9 cellular contexts compared by ENCODE assay signal in the genomic region with DNA sequence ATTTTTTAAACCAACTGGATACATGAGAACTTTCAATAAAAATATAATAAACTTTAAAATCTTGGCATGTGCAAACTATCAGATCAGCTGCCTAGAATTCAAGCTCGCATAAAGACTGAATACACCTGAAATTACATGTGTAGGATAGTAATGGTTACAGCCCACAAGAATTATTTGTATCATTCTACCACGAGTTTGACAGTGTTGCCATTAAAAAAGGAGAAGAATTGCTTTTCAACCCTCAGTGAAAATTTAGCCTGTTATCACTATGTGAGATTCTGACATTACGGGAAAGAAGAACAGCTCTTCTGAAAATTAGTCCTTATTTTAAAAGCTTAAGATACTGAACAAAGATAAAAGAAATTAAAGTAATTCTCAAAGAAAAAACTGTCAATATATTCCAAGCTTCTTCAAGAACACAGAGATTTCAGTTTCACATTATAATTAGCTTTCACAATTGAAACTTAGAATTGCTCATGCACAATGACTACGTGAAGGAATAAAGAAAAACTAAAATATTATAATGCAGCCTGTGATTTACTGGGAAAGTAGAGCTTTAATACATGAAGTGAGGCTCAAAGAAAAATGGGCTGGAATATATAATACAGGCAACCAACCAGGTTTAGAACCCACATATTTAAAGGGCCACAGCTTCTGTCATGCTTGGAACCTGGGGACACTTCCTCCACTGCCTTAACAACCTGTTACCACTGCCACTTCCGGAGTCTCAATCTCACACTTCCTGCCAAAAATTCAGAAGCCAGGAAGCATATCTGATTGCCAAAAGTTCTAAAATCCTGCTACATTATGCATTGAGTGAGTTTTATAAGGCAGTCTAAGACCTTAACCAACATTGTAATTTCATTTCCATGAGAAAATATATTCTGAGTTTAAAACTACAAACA. TPM values are rescaled to one million over a fixed set of nuclear protein-coding genes. Genes with fewer than 3 reads are reported as not detected.
A peak's percentile ranks its signal among the peaks of the same experiment; 100 is the strongest.
DNase-seq lines count a peak whose midpoint lies in the region; ATAC-seq and TF ChIP-seq lines count a peak whose summit lies in the region.
"Had no signal": no experiment of that assay in that cellular context is flagged by ENCODE, and none has a peak within 500 bp of the region (broad histone marks: within the 10 kb centered on the region; RNA-seq: fewer than 3 reads in every experiment).

No MANE protein-coding gene starts in this region.

- 92 to 95% methylated on average over 3 to 5 of the region's 5 CpGs for WGBS in endodermal cell (ENCODE audit: insufficient coverage in 1 of 2, insufficient read length in 1 of 2), 2 experiments
- WGBS in suprapubic skin: 63% methylated on average over 5 of the region's 5 CpGs
- WGBS in gastroesophageal sphincter (ENCODE audit: low coverage in 1 of 2), 2 donors: 58 to 62% methylated on average over 5 of the region's 5 CpGs

- H3K27me3 ChIP-seq in KMS-11 (ENCODE audit: insufficient read depth, low read depth): no peaks in the 10 kb centered on the region
- no peaks in the 10 kb centered on the region for H3K27me3 ChIP-seq in endodermal cell (ENCODE audit: control insufficient read depth, insufficient read depth, low read length, poor library complexity, severe bottlenecking)
- no peaks in the 10 kb centered on the region for H3K27me3 ChIP-seq in suprapubic skin
- no peaks in the 10 kb centered on the region for H3K27me3 ChIP-seq in gastroesophageal sphincter
- H3K27me3 ChIP-seq: uterus had no signal

- peak overlapping the region; percentile 43 for H3K4me2 ChIP-seq in KMS-11

- H3K36me3 ChIP-seq in KMS-11 (ENCODE audit: insufficient read depth): no peaks in the 10 kb centered on the region
- H3K36me3 ChIP-seq in endodermal cell (ENCODE audit: control insufficient read depth, insufficient read depth, low read length): peaks cover 5% of the 10 kb centered on the region
- H3K36me3 ChIP-seq in suprapubic skin: no peaks in the 10 kb centered on the region
- no peaks in the 10 kb centered on the region for H3K36me3 ChIP-seq in gastroesophageal sphincter
- H3K36me3 ChIP-seq: uterus had no signal

- no peak for TF ChIP-seq EP300 in suprapubic skin (IDR thresholded peaks at IDR 0.05)
- TF ChIP-seq EP300 in gastroesophageal sphincter (IDR thresholded peaks at IDR 0.05): no peak

- no peaks in the 10 kb centered on the region for H3K9me3 ChIP-seq in endodermal cell (ENCODE audit: control insufficient read depth, low read length)
- H3K9me3 ChIP-seq in suprapubic skin: no peaks in the 10 kb centered on the region
- no peaks in the 10 kb centered on the region for H3K9me3 ChIP-seq in gastroesophageal sphincter
- H3K9me3 ChIP-seq: uterus had no signal

- no peak overlapping the region for H3K4me3 ChIP-seq in KMS-11 (IDR thresholded peaks at IDR 0.05; ENCODE audit: insufficient read depth, low read depth, low read length)
- no peak overlapping the region for H3K4me3 ChIP-seq in endodermal cell (ENCODE audit: low read length)
- H3K4me3 ChIP-seq in suprapubic skin: no peak overlapping the region
- H3K4me3 ChIP-seq in gastroesophageal sphincter: no peak overlapping the region
- H3K4me3 ChIP-seq: uterus had no signal

- no peak overlapping the region for H3K27ac Mint-ChIP-seq in endodermal cell

- DNase-seq in effector CD4-positive, alpha-beta T cell: peak; percentile 16
- DNase-seq in A172 (ENCODE audit: low spot score) (no peak), endodermal cell (no peak), suprapubic skin (ENCODE audit: low spot score in 2 of 2) (no peak)
- DNase-seq: uterus had no signal

- H3K27ac ChIP-seq in KMS-11 (peak overlapping the region; percentile 7; the same call in 1 of the 2 replicates), endodermal cell (ENCODE audit: low read depth, low read length) (no peak overlapping the region), suprapubic skin (no peak overlapping the region), gastroesophageal sphincter (no peak overlapping the region)

- H3K9ac ChIP-seq in KMS-11 (no peak overlapping the region), endodermal cell (ENCODE audit: extremely low read depth, low read length, poor library complexity, severe bottlenecking) (no peak overlapping the region)

- no peaks in the 10 kb centered on the region for H3K79me2 ChIP-seq in KMS-11 (ENCODE audit: insufficient read depth, low read depth)

- TF ChIP-seq CTCF in KMS-11 (conservative IDR thresholded peaks at IDR 0.05; ENCODE audit: low read depth, low read length) (no peak), endodermal cell (conservative IDR thresholded peaks at IDR 0.05) (no peak), suprapubic skin (IDR thresholded peaks at IDR 0.05) (no peak), gastroesophageal sphincter (IDR thresholded peaks at IDR 0.05) (no peak)

- TF ChIP-seq POLR2A in suprapubic skin (IDR thresholded peaks at IDR 0.05) (no peak), gastroesophageal sphincter (IDR thresholded peaks at IDR 0.05) (no peak)

- peaks cover 4% of the 10 kb centered on the region for H3K36me3 Mint-ChIP-seq in endodermal cell (ENCODE audit: low read depth)

- H3K9me3 Mint-ChIP-seq in endodermal cell: no peaks in the 10 kb centered on the region

- no peaks in the 10 kb centered on the region for H3K27me3 Mint-ChIP-seq in endodermal cell (ENCODE audit: insufficient read depth)

- H3K4me1 ChIP-seq in KMS-11 (ENCODE audit: low read depth, poor library complexity, severe bottlenecking): peaks cover 14% of the 10 kb centered on the region
- H3K4me1 ChIP-seq in endodermal cell (ENCODE audit: control insufficient read depth, insufficient read depth, low read length): peaks cover 9% of the 10 kb centered on the region
- peaks cover 4% of the 10 kb centered on the region for H3K4me1 ChIP-seq in suprapubic skin
- H3K4me1 ChIP-seq in gastroesophageal sphincter: no peaks in the 10 kb centered on the region
- H3K4me1 ChIP-seq: uterus had no signal

- H4K20me1 ChIP-seq in KMS-11 (ENCODE audit: insufficient read depth): no peaks in the 10 kb centered on the region

- peak overlapping the region; percentile 59 for H2AFZ ChIP-seq in KMS-11 (ENCODE audit: low read depth)

- ATAC-seq in GM18508 (IDR thresholded peaks at IDR 0.05; ENCODE audit: insufficient read depth, unreplicated experiment) (peak; percentile 92), GM21576 (IDR thresholded peaks at IDR 0.05; ENCODE audit: unreplicated experiment) (peak; percentile 95), gastroesophageal sphincter (no peak)

- no peak overlapping the region for H3K4me3 Mint-ChIP-seq in endodermal cell

- peaks cover 7% of the 10 kb centered on the region for H3K4me1 Mint-ChIP-seq in endodermal cell

RNA-seq across cellular contexts. Expression of gene TPK1, which starts 23.2 kb away (rescaled TPM):
- 3.9 and 5.9 TPM in 2 replicates for total RNA-seq in A172 (2014; rRNA removed; shearing (Covaris generic))
- 1 to 10 TPM; 9.7 TPM for total RNA-seq in endodermal cell
- polyA plus RNA-seq in endodermal cell (2013, experiment 1 of 2): 6.7 TPM
- 7.1 TPM for polyA plus RNA-seq in endodermal cell (2013, experiment 2 of 2)
- 1 to 10 TPM; 1.4 to 3.9 (median 2.8) TPM for total RNA-seq in suprapubic skin
- total RNA-seq in gastroesophageal sphincter: 10 to 100 TPM in 1 of 4 donors, 1 to 10 TPM in 3; 6.8 to 11.9 (median 8.5) TPM
